8 cellular contexts compared by ENCODE assay signal in genomic region chr22:36510966-36511881, GRCh38. TPM values are rescaled to one million over a fixed set of nuclear protein-coding genes. Genes with fewer than 3 reads are reported as not detected.
A peak's percentile ranks its signal among the peaks of the same experiment; 100 is the strongest.
DNase-seq lines count a peak whose midpoint lies in the region; ATAC-seq and TF ChIP-seq lines count a peak whose summit lies in the region.

No MANE protein-coding gene starts in this region.

- TSS peak; percentile 3 for BruUV-seq in A673 (replicated peaks; lab: Mats Ljungman, UMichigan)

- peaks cover 13% of the 10 kb centered on the region for H3K36me3 Mint-ChIP-seq in glutamatergic neuron (ENCODE audit: unreplicated experiment)

- ATAC-seq in HG03135 (IDR thresholded peaks at IDR 0.05; ENCODE audit: unreplicated experiment): no peak

- CTCF ChIA-PET in A673 (lab: Charles Lee): interaction anchor here (0.6 to 1.5 kb wide), 6 partner anchors 14 to 521 kb away, joined by 3 to 5 read pairs (median 4); no protein-coding TSS in a partner anchor

- no peaks in the 10 kb centered on the region for H3K27me3 Mint-ChIP-seq in glutamatergic neuron (ENCODE audit: unreplicated experiment)

- H3K36me3 ChIP-seq in A673 (ENCODE audit: insufficient read depth, low read length, poor library complexity, severe bottlenecking): peaks cover 56% of the 10 kb centered on the region
- H3K36me3 ChIP-seq in spleen: peaks cover 11 to 69% (median 63%) of the 10 kb centered on the region in 6 donors

- no peak overlapping the region for H3K4me3 Mint-ChIP-seq in glutamatergic neuron (ENCODE audit: unreplicated experiment)

- H3K27me3 ChIP-seq in A673 (replicated peaks; ENCODE audit: insufficient read depth, low read depth, low read length, poor library complexity): no peaks in the 10 kb centered on the region
- H3K27me3 ChIP-seq in spleen (replicated peaks in 1 of 7): no peaks in the 10 kb centered on the region

- WGBS in spleen, 5 donors: 65 to 72% (median 67%) methylated on average over 17 of the region's 17 CpGs

- TF ChIP-seq CTCF in A673 (conservative IDR thresholded peaks at IDR 0.05; ENCODE audit: low read depth, low read length) (peak; percentile 68), glutamatergic neuron (IDR thresholded peaks at IDR 0.05; ENCODE audit: partially characterized antibody, unreplicated experiment) (peak; percentile 34), spleen (IDR thresholded peaks at IDR 0.05 in 8 of 11, conservative IDR thresholded peaks at IDR 0.05 in 3 of 11) (peak in 10 of 11 experiments; percentile 9 to 64 (median 50))

- peak; percentile 75 for DNase-seq in A673 (ENCODE audit: low spot score)
- DNase-seq in ELR (ENCODE audit: low read depth): peak; percentile 72
- DNase-seq in NCI-H2171 treated with DMSO at 0.1 percent for 48 hours (lab: John Stamatoyannopoulos, UW): peak; percentile 46
- peak; percentile 13 for DNase-seq in activated gamma-delta T cell treated with anti-CD3 and anti-CD28 coated beads, Interleukin-2, amount 50 U/mL, for 16 hours (ENCODE audit: low read depth)
- DNase-seq in glutamatergic neuron: peak; percentile 71
- no peak for DNase-seq in spleen
- no peak for DNase-seq in effector CD8-positive, alpha-beta T cell (lab: John Stamatoyannopoulos, UW)

- TF ChIP-seq POLR2A in spleen (IDR thresholded peaks at IDR 0.05): no peak

- no peak overlapping the region for H3K27ac Mint-ChIP-seq in glutamatergic neuron (ENCODE audit: unreplicated experiment)

- H3K4me3 ChIP-seq in A673 (ENCODE audit: low read depth, low read length, poor library complexity, severe bottlenecking): no peak overlapping the region
- H3K4me3 ChIP-seq in spleen: no peak overlapping the region

- H3K4me1 ChIP-seq in A673 (ENCODE audit: insufficient read depth, low read length, poor library complexity, severe bottlenecking): peaks cover 11% of the 10 kb centered on the region
- peaks cover 9 to 35% (median 15%) of the 10 kb centered on the region in 6 donors for H3K4me1 ChIP-seq in spleen

- H3K27ac ChIP-seq in A673 (ENCODE audit: low read depth, low read length, poor library complexity, severe bottlenecking) (no peak overlapping the region), spleen (peak overlapping the region in 3 of 8 donors; percentile 5 to 49 (median 10))

- POLR2A ChIA-PET in A673 (lab: Charles Lee; ENCODE audit: low non-redundant PET): interaction anchor here (0.6 kb wide), 2 partner anchors 20 to 1088 kb away, joined by 5 to 15 read pairs; no protein-coding TSS in a partner anchor

- no peaks in the 10 kb centered on the region for H3K9me3 Mint-ChIP-seq in glutamatergic neuron (ENCODE audit: unreplicated experiment)

- H3K9me3 ChIP-seq in A673 (ENCODE audit: low read depth, low read length, poor library complexity, severe bottlenecking) (no peaks in the 10 kb centered on the region), spleen (no peaks in the 10 kb centered on the region)

- peaks cover 4% of the 10 kb centered on the region for H3K4me1 Mint-ChIP-seq in glutamatergic neuron (ENCODE audit: low read depth, unreplicated experiment)

- intact Hi-C loops in A673 (cut with micrococcal nuclease; ENCODE audit: unreplicated experiment) (no loop called here), spleen (cut with DNase I; ENCODE audit: low total_unique reads) (no loop called here)

RNA-seq across cellular contexts. Expression of gene FOXRED2, which starts 4.4 kb away (rescaled TPM):
- total RNA-seq in A673 (2021): 53.8 and 60.4 TPM in 2 replicates
- 41.6 TPM for total RNA-seq in glutamatergic neuron (ENCODE audit: unreplicated experiment)
- total RNA-seq in spleen: 10 to 100 TPM; 19.4 to 42.0 (median 27.0) TPM
- 1 to 10 TPM; 1.1 to 3.0 (median 1.5) TPM for polyA plus RNA-seq in spleen

RNA-seq across cellular contexts. Expression of gene EIF3D, which starts 17.7 kb away (rescaled TPM):
- total RNA-seq in A673 (2021) (237 and 249 TPM in 2 replicates), glutamatergic neuron (ENCODE audit: unreplicated experiment) (143 TPM), spleen (100 to 1,000 TPM; 194 to 428 (median 215) TPM)
- polyA plus RNA-seq in spleen: 100 to 1,000 TPM; 212 to 282 (median 240) TPM

RNA-seq across cellular contexts. Expression of gene TXN2, which starts 29.8 kb away (rescaled TPM):
- total RNA-seq in A673 (2021): 85.4 and 88.4 TPM in 2 replicates
- total RNA-seq in glutamatergic neuron (ENCODE audit: unreplicated experiment): 66.1 TPM
- total RNA-seq in spleen: 10 to 100 TPM; 52.6 to 87.1 (median 64.6) TPM
- 100 to 1,000 TPM in 1 of 3 donors, 10 to 100 TPM in 2; 70.5 to 105 (median 90.1) TPM for polyA plus RNA-seq in spleen

Comparison
In these comparisons a context has a peak if more than half of its experiments do, and no peak if none do; other contexts are left out.
1. DNase-seq: peak in A673 (single experiment), ELR (single experiment), NCI-H2171 treated with DMSO at 0.1 percent for 48 hours (single experiment), activated gamma-delta T cell treated with anti-CD3 and anti-CD28 coated beads, Interleukin-2, amount 50 U/mL, for 16 hours (single experiment) and glutamatergic neuron (single experiment); none in spleen (single experiment) and effector CD8-positive, alpha-beta T cell (single experiment).
2. Peak in every context shown above with its lines, with median percentiles within 50 percentile points of each other: CTCF ChIP-seq.